1 cellular context compared by ENCODE assay signal in genomic region chr14:20797159-20797558, GRCh38.
TF ChIP-seq lines count a peak whose summit lies in the region.

No MANE protein-coding gene starts in this region.

TF ChIP-seq in K562, 482 proteins besides CTCF, POLR2A, EP300 and RAD21:
- no peak for TF ChIP-seq ZNF431 (CRISPR knock-in tag; IDR thresholded peaks at IDR 0.05)
- no peak for TF ChIP-seq MITF (IDR thresholded peaks at IDR 0.05)
- TF ChIP-seq SRSF9 (IDR thresholded peaks at IDR 0.05; ENCODE audit: borderline replicate concordance, low read depth, low read length) = no peak
- TF ChIP-seq PRMT5 (CRISPR knock-in tag; IDR thresholded peaks at IDR 0.05) = no peak
- TF ChIP-seq ZNF212 (CRISPR knock-in tag; IDR thresholded peaks at IDR 0.05) = no peak
- no peak for TF ChIP-seq NFE2L1 (tag; IDR thresholded peaks at IDR 0.05; ENCODE audit: borderline replicate concordance, low read depth)
- TF ChIP-seq ATF3 (IDR thresholded peaks at IDR 0.05) = 0 out of 2 replicates have a peak, but pooled peaks have one; percentile 8
- TF ChIP-seq ATF3 (CRISPR knock-in tag; conservative IDR thresholded peaks at IDR 0.05) = no peak
- TF ChIP-seq ZNF830 (CRISPR knock-in tag; IDR thresholded peaks at IDR 0.05) = no peak
- no peak for TF ChIP-seq HOMEZ (CRISPR knock-in tag; IDR thresholded peaks at IDR 0.05)
- TF ChIP-seq FOSL1 (tag; conservative IDR thresholded peaks at IDR 0.05) = 0 out of 2 replicates have a peak, but pooled peaks have one; percentile 7
- no peak for TF ChIP-seq ETV5 (CRISPR knock-in tag; IDR thresholded peaks at IDR 0.05; ENCODE audit: low read depth)
TF ChIP-seq in K562: peak in this region for 2.
